9 cellular contexts compared by ENCODE assay signal in genomic region chr13:72185756-72186155, GRCh38.
"Had no signal": no experiment of that assay in that cellular context is flagged by ENCODE, and none has a peak within 500 bp of the region (broad histone marks: within the 10 kb centered on the region; RNA-seq: fewer than 3 reads in every experiment).

No MANE protein-coding gene starts in this region.

- H3K9me3 ChIP-seq: HAP-1 had no signal

- H3K27ac ChIP-seq: GM23248 had no signal

- H3K4me1 Mint-ChIP-seq: H9 had no signal

- H3K9me3 Mint-ChIP-seq: GM23338, H9 had no signal

- DNase-seq: GM23248, GOT3, H7, H9, HCEC 1CT, HFFc6 had no signal

- H3K27ac Mint-ChIP-seq: GM23338, H9, HFFc6 had no signal

- H3K4me3 ChIP-seq: GM23248, GM23338, HAP-1 had no signal

- H3K4me3 Mint-ChIP-seq: GM23338, H9, HFFc6 had no signal

- H2AFZ ChIP-seq: GM23248, GM23338 had no signal

- ATAC-seq: GM23338, HCT116 had no signal

- H3K36me3 ChIP-seq: HAP-1 had no signal

- H3K9ac ChIP-seq: GM23248 had no signal

- H3K4me2 ChIP-seq: GM23338 had no signal
